ENCODE assay signal across 9 cellular contexts in the genomic region with DNA sequence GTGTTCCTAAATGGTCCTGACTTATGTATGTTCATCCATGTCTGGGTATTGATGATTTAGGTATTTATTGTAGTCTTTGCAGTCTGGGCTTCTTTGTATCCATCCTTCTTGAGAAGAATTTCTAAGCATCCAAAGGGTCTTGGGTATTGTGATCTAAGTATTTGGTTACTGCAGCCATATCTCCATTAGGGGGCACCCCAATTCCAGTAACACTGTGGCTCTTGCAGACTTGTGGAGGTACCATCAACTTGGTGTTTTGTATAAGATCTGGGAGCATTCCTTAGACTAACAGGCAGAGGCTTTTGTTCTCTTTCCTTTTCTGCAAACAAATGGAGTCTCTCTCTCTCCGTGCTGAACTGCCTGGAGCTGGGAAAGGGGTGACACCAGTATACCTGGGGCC.
DNase-seq lines count a peak whose midpoint lies in the region; ATAC-seq and TF ChIP-seq lines count a peak whose summit lies in the region.
"Had no signal": no experiment of that assay in that cellular context is flagged by ENCODE, and none has a peak within 500 bp of the region (broad histone marks: within the 10 kb centered on the region; RNA-seq: fewer than 3 reads in every experiment).

No MANE protein-coding gene starts in this region.

- 82% methylated on average over 1 of the region's 1 CpG; no CpG with 5 or more reads in 1 of the 2 experiments for WGBS in endodermal cell (ENCODE audit: insufficient coverage in 1 of 2, insufficient read length in 1 of 2), 2 experiments

- no peaks in the 10 kb centered on the region for H3K36me3 ChIP-seq in A673 (ENCODE audit: insufficient read depth, low read length, poor library complexity, severe bottlenecking)
- no peaks in the 10 kb centered on the region for H3K36me3 ChIP-seq in endodermal cell (ENCODE audit: control insufficient read depth, insufficient read depth, low read length)

- H3K27me3 ChIP-seq in A673 (replicated peaks; ENCODE audit: insufficient read depth, low read depth, low read length, poor library complexity), result no peaks in the 10 kb centered on the region
- H3K27me3 ChIP-seq in endodermal cell (ENCODE audit: control insufficient read depth, insufficient read depth, low read length, poor library complexity, severe bottlenecking), result no peaks in the 10 kb centered on the region
- H3K27me3 ChIP-seq in dorsolateral prefrontal cortex, result peaks cover 0 to 52% (median 5%) of the 10 kb centered on the region in 45 donors

- no peak overlapping the region for H3K4me3 Mint-ChIP-seq in endodermal cell
- H3K4me3 Mint-ChIP-seq: naive thymus-derived CD4-positive, alpha-beta T cell had no signal

- H3K4me1 Mint-ChIP-seq in endodermal cell, result no peaks in the 10 kb centered on the region
- H3K4me1 Mint-ChIP-seq: naive thymus-derived CD4-positive, alpha-beta T cell had no signal

- H3K27ac ChIP-seq in A673 (ENCODE audit: low read depth, low read length, poor library complexity, severe bottlenecking), result no peak overlapping the region
- no peak overlapping the region for H3K27ac ChIP-seq in endodermal cell (ENCODE audit: low read depth, low read length)
- H3K27ac ChIP-seq in dorsolateral prefrontal cortex, result no peak overlapping the region

- no peak overlapping the region for H3K9ac ChIP-seq in endodermal cell (ENCODE audit: extremely low read depth, low read length, poor library complexity, severe bottlenecking)

- H3K4me1 ChIP-seq in A673 (ENCODE audit: insufficient read depth, low read length, poor library complexity, severe bottlenecking), result no peaks in the 10 kb centered on the region
- H3K4me1 ChIP-seq in endodermal cell (ENCODE audit: control insufficient read depth, insufficient read depth, low read length), result no peaks in the 10 kb centered on the region

- no peak overlapping the region for H3K4me3 ChIP-seq in A673 (ENCODE audit: low read depth, low read length, poor library complexity, severe bottlenecking)
- H3K4me3 ChIP-seq in endodermal cell (ENCODE audit: low read length), result no peak overlapping the region
- H3K4me3 ChIP-seq in dorsolateral prefrontal cortex, result no peak overlapping the region

- H3K9me3 ChIP-seq in A673 (ENCODE audit: low read depth, low read length, poor library complexity, severe bottlenecking), result no peaks in the 10 kb centered on the region
- peaks cover 5% of the 10 kb centered on the region for H3K9me3 ChIP-seq in endodermal cell (ENCODE audit: control insufficient read depth, low read length)

- BruUV-seq in A673 (replicated peaks; lab: Mats Ljungman, UMichigan), result no TSS peak

- H3K9me3 Mint-ChIP-seq in endodermal cell, result peaks cover 94% of the 10 kb centered on the region

- POLR2A ChIA-PET in A673 (lab: Charles Lee; ENCODE audit: low non-redundant PET), result no interaction called here

- intact Hi-C loops in A673 (cut with micrococcal nuclease; ENCODE audit: unreplicated experiment), result no loop called here
- intact Hi-C loops in dorsolateral prefrontal cortex (cut with DNase I), result no loop called here

- DNase-seq in A673 (ENCODE audit: low spot score) (peak; percentile 46), ELF-1 (ENCODE audit: low read depth, low spot score) (peak; percentile 10), NCI-H524 treated with DMSO at 0.1 percent for 48 hours (lab: John Stamatoyannopoulos, UW) (peak; percentile 20), endodermal cell (peak; percentile 44), NCI-H2171 treated with DMSO at 0.1 percent for 48 hours (lab: John Stamatoyannopoulos, UW) (no peak), dorsolateral prefrontal cortex (no peak)

- peaks cover 5% of the 10 kb centered on the region for H3K36me3 Mint-ChIP-seq in endodermal cell (ENCODE audit: low read depth)

- TF ChIP-seq CTCF in A673 (conservative IDR thresholded peaks at IDR 0.05; ENCODE audit: low read depth, low read length) (peak; percentile 45), endodermal cell (conservative IDR thresholded peaks at IDR 0.05) (peak; percentile 55), dorsolateral prefrontal cortex (IDR thresholded peaks at IDR 0.05 in 54 of 56, conservative IDR thresholded peaks at IDR 0.05 in 2 of 56; ENCODE audit: low read depth in 1 of 56, partially characterized antibody in 56 of 56) (peak in 14 of 56 donors; percentile 9 to 32 (median 22))

- H3K27me3 Mint-ChIP-seq in endodermal cell (ENCODE audit: insufficient read depth), result peaks cover 3% of the 10 kb centered on the region
- H3K27me3 Mint-ChIP-seq: naive thymus-derived CD4-positive, alpha-beta T cell had no signal

- no peak overlapping the region for H3K27ac Mint-ChIP-seq in endodermal cell
- H3K27ac Mint-ChIP-seq: naive thymus-derived CD4-positive, alpha-beta T cell had no signal

- CTCF ChIA-PET in A673 (lab: Charles Lee), result no interaction called here

- ATAC-seq in HG03025 (IDR thresholded peaks at IDR 0.05; ENCODE audit: low FRiP score, unreplicated experiment), result no peak
- no peak for ATAC-seq in HG03196 (IDR thresholded peaks at IDR 0.05; ENCODE audit: unreplicated experiment)
- ATAC-seq: naive thymus-derived CD4-positive, alpha-beta T cell had no signal

Comparison
In these comparisons a context has a peak if more than half of its experiments do, and no peak if none do; other contexts are left out.
1. DNase-seq: peak in A673 (single experiment), ELF-1 (single experiment), NCI-H524 treated with DMSO at 0.1 percent for 48 hours (single experiment) and endodermal cell (single experiment); none in NCI-H2171 treated with DMSO at 0.1 percent for 48 hours (single experiment) and dorsolateral prefrontal cortex (0 of 10).